Comparison of ENCODE assay signal across 7 cellular contexts in the genomic region with DNA sequence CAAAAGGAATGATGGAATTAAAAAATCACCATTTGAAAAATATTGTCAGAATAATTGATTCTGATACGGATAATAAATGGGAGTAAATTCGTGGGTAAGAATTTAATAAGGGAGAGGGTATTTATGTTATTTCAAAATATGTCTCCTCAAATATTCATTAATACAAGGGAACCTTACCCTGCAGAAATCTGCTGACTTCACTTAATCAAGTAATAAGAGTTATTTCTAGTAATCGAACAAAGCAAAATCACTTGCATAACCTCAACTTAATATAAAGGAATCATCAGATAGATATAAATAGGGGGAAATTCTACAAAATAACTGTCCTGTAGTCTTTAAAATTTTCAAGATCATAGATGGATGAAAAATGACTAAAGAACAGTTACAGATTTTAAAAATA.
"Had no signal": no experiment of that assay in that cellular context is flagged by ENCODE, and none has a peak within 500 bp of the region (broad histone marks: within the 10 kb centered on the region; RNA-seq: fewer than 3 reads in every experiment).

No MANE protein-coding gene starts in this region.

- FAIRE-seq: GM12878, GM12891, GM12892, GM18507, GM19239 had no signal

- ATAC-seq: GM12878 had no signal

- DNase-seq: GDM1, GF-D8 had no signal

- H3K4me3 ChIP-seq: GM12878 had no signal
